Comparison of ENCODE assay signal across 22 cellular contexts in the genomic region with DNA sequence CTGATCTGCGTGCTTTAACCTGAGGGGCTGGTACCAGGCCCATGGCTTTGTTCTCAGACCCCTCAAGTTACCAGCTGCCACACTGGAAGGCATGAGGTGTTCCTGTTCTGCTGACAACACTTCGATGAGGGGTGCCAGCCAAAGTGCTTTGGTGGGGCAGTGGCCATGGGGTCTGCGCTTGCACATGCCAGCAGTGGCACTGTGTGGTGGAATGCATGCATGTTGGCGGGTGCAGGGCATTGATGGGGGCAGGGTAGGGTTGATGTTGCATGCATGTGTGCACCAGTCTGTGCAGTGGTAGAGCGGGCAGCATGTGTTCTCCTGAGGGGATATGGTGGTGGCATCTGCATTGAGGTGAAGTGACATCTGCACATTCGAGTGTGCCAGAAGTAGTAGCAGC.
A peak's percentile ranks its signal among the peaks of the same experiment; 100 is the strongest.
DNase-seq lines count a peak whose midpoint lies in the region; ATAC-seq and TF ChIP-seq lines count a peak whose summit lies in the region.
"Had no signal": no experiment of that assay in that cellular context is flagged by ENCODE, and none has a peak within 500 bp of the region (broad histone marks: within the 10 kb centered on the region; RNA-seq: fewer than 3 reads in every experiment).

No MANE protein-coding gene starts in this region.

- H2BK12ac ChIP-seq in trophoblast cell (ENCODE audit: low read length) = no peak overlapping the region

- H3K56ac ChIP-seq in IMR-90 (ENCODE audit: extremely low read depth, insufficient read depth, low read length) = no peak overlapping the region

- no peak overlapping the region for H2BK15ac ChIP-seq in IMR-90 (ENCODE audit: low read depth, low read length)

- H3K4me3 ChIP-seq in BLaER1 (no peak overlapping the region), IMR-90 (ENCODE audit: insufficient read depth, low read depth, low read length) (no peak overlapping the region), trophoblast cell (ENCODE audit: low read depth, low read length) (peak overlapping the region; percentile 12)
- H3K4me3 ChIP-seq: A549, GM12878, GM23248 had no signal

- POLR2A ChIA-PET in IMR-90 (lab: Charles Lee; ENCODE audit: unreplicated experiment) = no interaction called here

- H3K27ac ChIP-seq in BLaER1 = no peak overlapping the region
- H3K27ac ChIP-seq in IMR-90 (ENCODE audit: insufficient read depth, low read length) = no peak overlapping the region
- H3K27ac ChIP-seq in trophoblast cell (ENCODE audit: low read depth, low read length) = no peak overlapping the region
- H3K27ac ChIP-seq: A549, GM23248 had no signal

- H3K9me3 ChIP-seq in BLaER1 (peaks cover 30% of the 10 kb centered on the region), IMR-90 (ENCODE audit: control insufficient read depth, insufficient read depth, low read length) (peaks cover 7% of the 10 kb centered on the region; the same call in 1 of the 2 replicates), trophoblast cell (ENCODE audit: insufficient read depth, low read depth, low read length) (peaks cover 6% of the 10 kb centered on the region)
- H3K9me3 ChIP-seq: A549, BE2C had no signal

- H3K23ac ChIP-seq in IMR-90 (ENCODE audit: low read depth, low read length) (no peak overlapping the region), trophoblast cell (ENCODE audit: low read length) (peak overlapping the region; percentile 46)

- H4K91ac ChIP-seq in IMR-90 (ENCODE audit: insufficient read depth, low read depth, low read length) (no peak overlapping the region), trophoblast cell (ENCODE audit: low read depth, low read length) (no peak overlapping the region)

- no peaks in the 10 kb centered on the region for H4K20me1 ChIP-seq in BLaER1
- H4K20me1 ChIP-seq in IMR-90 (ENCODE audit: insufficient read depth, low read length) = no peaks in the 10 kb centered on the region

- dilution Hi-C loops in IMR-90 (cut with HindIII; ENCODE audit: low sequenced_read_pairs, unreplicated experiment) = no loop called here

- no peak overlapping the region for H3K9ac ChIP-seq in BLaER1
- H3K9ac ChIP-seq in IMR-90 (ENCODE audit: low read depth, low read length) = no peak overlapping the region
- no peak overlapping the region for H3K9ac ChIP-seq in trophoblast cell (ENCODE audit: low read length)
- H3K9ac ChIP-seq: GM23248 had no signal

- H4K8ac ChIP-seq in IMR-90 (ENCODE audit: low read depth in 2 of 2, low read length in 2 of 2) (no peak overlapping the region), trophoblast cell (ENCODE audit: low read depth, low read length) (no peak overlapping the region)

- H2AK9ac ChIP-seq in IMR-90 (replicated peaks; ENCODE audit: low read depth, low read length, poor library complexity) = no peak overlapping the region

- no peak overlapping the region for H2BK120ac ChIP-seq in IMR-90 (ENCODE audit: low read depth, low read length)
- no peak overlapping the region for H2BK120ac ChIP-seq in trophoblast cell (ENCODE audit: insufficient read depth, low read length, poor library complexity)

- H3K4ac ChIP-seq in IMR-90 (ENCODE audit: low read depth, low read length) (no peak overlapping the region; the same call in 1 of the 2 replicates), trophoblast cell (ENCODE audit: low read depth, low read length) (no peak overlapping the region)

- H2BK20ac ChIP-seq in IMR-90 (ENCODE audit: low read depth, low read length) = 0 out of 2 replicates have a peak overlapping the region, but pooled peaks have one; percentile 40

- no peak for TF ChIP-seq RAD21 in IMR-90 (IDR thresholded peaks at IDR 0.05; ENCODE audit: low read length)

- CTCF ChIA-PET in IMR-90 (lab: Yijun Ruan, JAX) = interaction anchor here (0.6 kb wide), 1 partner anchor 9 kb away, joined by 4 read pairs; no protein-coding TSS in a partner anchor

- no peak overlapping the region for H4K12ac ChIP-seq in trophoblast cell (ENCODE audit: low read depth, low read length)

- no peaks in the 10 kb centered on the region for H3K27me3 ChIP-seq in BLaER1
- no peaks in the 10 kb centered on the region for H3K27me3 ChIP-seq in IMR-90 (ENCODE audit: control insufficient read depth, insufficient read depth, low read length)
- H3K27me3 ChIP-seq in trophoblast cell (ENCODE audit: insufficient read depth, low read length) = no peaks in the 10 kb centered on the region
- H3K27me3 ChIP-seq: BE2C had no signal

- 79% methylated on average over 4 of the region's 6 CpGs; no CpG with 5 or more reads in 1 of the 2 experiments for WGBS in IMR-90 (ENCODE audit: extremely low coverage in 2 of 2, insufficient read length in 1 of 2), 2 experiments
- WGBS in trophoblast cell (ENCODE audit: extremely low coverage, insufficient coverage, insufficient read length) = no CpG with 5 or more reads among the region's 6 CpGs

- in situ Hi-C loops in IMR-90 (cut with MboI; ENCODE audit: low sequenced_read_pairs) = no loop called here

- H2AFZ ChIP-seq in IMR-90 (replicated peaks; ENCODE audit: low read length, poor library complexity) (no peak overlapping the region), trophoblast cell (ENCODE audit: insufficient read depth, low read length, poor library complexity) (no peak overlapping the region)
- H2AFZ ChIP-seq: GM23248 had no signal

- no peak overlapping the region for H4K5ac ChIP-seq in IMR-90 (ENCODE audit: low read depth, low read length)

- peaks cover 10% of the 10 kb centered on the region; the same call in 1 of the 2 replicates for H3K4me1 ChIP-seq in BLaER1
- no peaks in the 10 kb centered on the region for H3K4me1 ChIP-seq in IMR-90 (ENCODE audit: control insufficient read depth, insufficient read depth, low read length)
- no peaks in the 10 kb centered on the region for H3K4me1 ChIP-seq in trophoblast cell (ENCODE audit: control insufficient read depth in 1 of 2, insufficient read depth in 2 of 2, low read length in 2 of 2)
- H3K4me1 ChIP-seq: A549, BE2C had no signal

- TF ChIP-seq POLR2A in IMR-90 (IDR thresholded peaks at IDR 0.05; ENCODE audit: low read depth, low read length) = no peak

- ATAC-seq in IMR-90 (ENCODE audit: low read depth) = no peak
- ATAC-seq: A549, GM12878 had no signal

- H3K36me3 ChIP-seq in BLaER1 = no peaks in the 10 kb centered on the region
- no peaks in the 10 kb centered on the region for H3K36me3 ChIP-seq in IMR-90 (ENCODE audit: control insufficient read depth, insufficient read depth, low read length)
- no peaks in the 10 kb centered on the region for H3K36me3 ChIP-seq in trophoblast cell (ENCODE audit: control insufficient read depth in 1 of 2, insufficient read depth in 2 of 2, low read length in 2 of 2)
- H3K36me3 ChIP-seq: BE2C had no signal

- H3K18ac ChIP-seq in IMR-90 (ENCODE audit: low read depth, low read length) = no peak overlapping the region
- H3K18ac ChIP-seq in trophoblast cell (ENCODE audit: low read length) = no peak overlapping the region

- DNase-seq in IMR-90 (no peak), trophoblast cell (no peak), globus pallidus (ENCODE audit: low spot score) (no peak), nucleus accumbens (lab: John Stamatoyannopoulos, UW) (no peak), HuH-7 (ENCODE audit: low spot score) (no peak)
- DNase-seq: 8988T; ACHN; AML-193; BE2C; C1 segment of cervical spinal cord; Calu3; CD4-positive, alpha-beta memory T cell; COR-L47; DMS79; EL; GDM1; GM23248; H7; HCEC 1CT had no signal

- H3K79me1 ChIP-seq in IMR-90 (ENCODE audit: low read depth in 1 of 2, low read length in 2 of 2) = no peaks in the 10 kb centered on the region
- no peaks in the 10 kb centered on the region for H3K79me1 ChIP-seq in trophoblast cell (ENCODE audit: low read length)

- no peak overlapping the region for H3K14ac ChIP-seq in IMR-90 (replicated peaks; ENCODE audit: low read depth, low read length)
- H3K14ac ChIP-seq in trophoblast cell (ENCODE audit: low read length) = no peak overlapping the region

- intact Hi-C loops in IMR-90 (cut with micrococcal nuclease) = no loop called here

- H3K9me1 ChIP-seq in IMR-90 (ENCODE audit: insufficient read depth, low read length) = no peaks in the 10 kb centered on the region

- no peak overlapping the region for H2AK5ac ChIP-seq in IMR-90 (ENCODE audit: low read depth, low read length)
- no peak overlapping the region for H2AK5ac ChIP-seq in trophoblast cell (ENCODE audit: low read length)

- H2BK5ac ChIP-seq in IMR-90 (ENCODE audit: low read depth, low read length, poor library complexity, severe bottlenecking) (no peak overlapping the region), trophoblast cell (ENCODE audit: low read depth, low read length, poor library complexity) (no peak overlapping the region)

- H3K4me2 ChIP-seq in BLaER1 (peak overlapping the region; percentile 9; the same call in 1 of the 2 replicates), IMR-90 (ENCODE audit: low read depth, low read length) (no peak overlapping the region), trophoblast cell (ENCODE audit: low read length) (no peak overlapping the region)
- H3K4me2 ChIP-seq: A549 had no signal

- BruUV-seq in IMR-90 (replicated peaks; lab: Mats Ljungman, UMichigan) = no TSS peak

- H3K79me2 ChIP-seq in trophoblast cell (ENCODE audit: control insufficient read depth, insufficient read depth, low read length, poor library complexity) = no peaks in the 10 kb centered on the region

- no peak for TF ChIP-seq CTCF in IMR-90 (conservative IDR thresholded peaks at IDR 0.05; ENCODE audit: low read depth, low read length)

TF ChIP-seq in IMR-90, 13 proteins besides CTCF, POLR2A, EP300 and RAD21:
- TF ChIP-seq, protein P1, sequence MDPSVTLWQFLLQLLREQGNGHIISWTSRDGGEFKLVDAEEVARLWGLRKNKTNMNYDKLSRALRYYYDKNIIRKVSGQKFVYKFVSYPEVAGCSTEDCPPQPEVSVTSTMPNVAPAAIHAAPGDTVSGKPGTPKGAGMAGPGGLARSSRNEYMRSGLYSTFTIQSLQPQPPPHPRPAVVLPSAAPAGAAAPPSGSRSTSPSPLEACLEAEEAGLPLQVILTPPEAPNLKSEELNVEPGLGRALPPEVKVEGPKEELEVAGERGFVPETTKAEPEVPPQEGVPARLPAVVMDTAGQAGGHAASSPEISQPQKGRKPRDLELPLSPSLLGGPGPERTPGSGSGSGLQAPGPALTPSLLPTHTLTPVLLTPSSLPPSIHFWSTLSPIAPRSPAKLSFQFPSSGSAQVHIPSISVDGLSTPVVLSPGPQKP (IDR thresholded peaks at IDR 0.05; ENCODE audit: borderline replicate concordance, low read depth, low read length) = no peak
